Comparison of ENCODE assay signal across 8 cellular contexts in genomic region chr6:32971245-32971580, GRCh38. TPM values are rescaled to one million over a fixed set of nuclear protein-coding genes. Genes with fewer than 3 reads are reported as not detected.
DNase-seq lines count a peak whose midpoint lies in the region; TF ChIP-seq lines count a peak whose summit lies in the region.

No MANE protein-coding gene starts in this region.

- H3K4me1 ChIP-seq in duodenal mucosa (ENCODE audit: control insufficient read depth in 1 of 2, insufficient read depth in 2 of 2, low read length in 2 of 2), result peaks cover 27 to 31% of the 10 kb centered on the region in 2 donors

- H3K27ac ChIP-seq in C4-2B (peak overlapping the region; percentile 99), duodenal mucosa (ENCODE audit: low read depth, low read length) (peak overlapping the region; percentile 100)

- TF ChIP-seq CTCF in C4-2B (conservative IDR thresholded peaks at IDR 0.05), result no peak
- no peak for TF ChIP-seq CTCF in NB4 (IDR thresholded peaks at IDR 0.05; ENCODE audit: low read depth, low read length)
- TF ChIP-seq CTCF in nephron progenitor cell (IDR thresholded peaks at IDR 0.05), result no peak

- H3K27me3 Mint-ChIP-seq in nephron progenitor cell (ENCODE audit: low read depth, poor library complexity), result peaks cover 8% of the 10 kb centered on the region

- peaks cover 41% of the 10 kb centered on the region for H3K36me3 Mint-ChIP-seq in nephron progenitor cell (ENCODE audit: low read depth)

- peak overlapping the region; percentile 100 for H3K27ac Mint-ChIP-seq in nephron progenitor cell

- peaks cover 36% of the 10 kb centered on the region for H3K4me1 Mint-ChIP-seq in nephron progenitor cell

- no peaks in the 10 kb centered on the region for H3K9me3 ChIP-seq in duodenal mucosa (ENCODE audit: control insufficient read depth in 1 of 2, low read length in 2 of 2)

- H3K4me3 ChIP-seq in NB4 (ENCODE audit: low read depth, low read length) (peak overlapping the region; percentile 83), duodenal mucosa (ENCODE audit: low read depth in 1 of 2, low read length in 2 of 2) (peak overlapping the region; percentile 89 to 94)

- no peaks in the 10 kb centered on the region for H3K9me3 Mint-ChIP-seq in nephron progenitor cell

- peaks cover 22 to 31% of the 10 kb centered on the region in 2 donors for H3K36me3 ChIP-seq in duodenal mucosa (ENCODE audit: control insufficient read depth in 1 of 2, insufficient read depth in 2 of 2, low read length in 2 of 2)

- H3K4me3 Mint-ChIP-seq in nephron progenitor cell, result peak overlapping the region; percentile 98

- peak overlapping the region; percentile 79 to 100 for H3K9ac ChIP-seq in duodenal mucosa (ENCODE audit: low read depth in 1 of 2, low read length in 2 of 2)

- no peaks in the 10 kb centered on the region for H3K27me3 ChIP-seq in duodenal mucosa (ENCODE audit: control insufficient read depth in 1 of 2, insufficient read depth in 2 of 2, low read length in 2 of 2)

- peak; percentile 57 for TF ChIP-seq POLR2A in NB4 (IDR thresholded peaks at IDR 0.05; ENCODE audit: extremely low read depth, insufficient read length)

- DNase-seq in NB4 (ENCODE audit: low read depth), result no peak
- no peak for DNase-seq in nephron progenitor cell
- no peak for DNase-seq in NCI-H2196 treated with DMSO at 0.1 percent for 48 hours (lab: John Stamatoyannopoulos, UW; ENCODE audit: unreplicated experiment)
- no peak for DNase-seq in 8988T
- no peak for DNase-seq in foreskin melanocyte
- DNase-seq in cerebellum (ENCODE audit: low spot score), result no peak

RNA-seq across cellular contexts. Expression of gene BRD2, which starts 2.8 kb away (rescaled TPM):
- 77.4 TPM for total RNA-seq in cerebellum

RNA-seq across cellular contexts. Expression of gene HLA-DMA, which starts 18.3 kb away (rescaled TPM):
- 0.73 TPM for total RNA-seq in cerebellum

RNA-seq across cellular contexts. Expression of gene HLA-DMB, which starts 30.4 kb away (rescaled TPM):
- 1.5 TPM for total RNA-seq in cerebellum

RNA-seq across cellular contexts. Expression of gene HLA-DOA, which starts 38.2 kb away (rescaled TPM):
- total RNA-seq in cerebellum, result 1.1 TPM
